In genomic region chr4:8380511-8381415, GRCh38 we compare ENCODE assay signal across 20 cellular contexts. TPM values are rescaled to one million over a fixed set of nuclear protein-coding genes. Genes with fewer than 3 reads are reported as not detected.
A peak's percentile ranks its signal among the peaks of the same experiment; 100 is the strongest.
DNase-seq lines count a peak whose midpoint lies in the region; ATAC-seq and TF ChIP-seq lines count a peak whose summit lies in the region.
"Had no signal": no experiment of that assay in that cellular context is flagged by ENCODE, and none has a peak within 500 bp of the region (broad histone marks: within the 10 kb centered on the region; RNA-seq: fewer than 3 reads in every experiment).

No MANE protein-coding gene starts in this region.

- intact Hi-C loops in Right ventricle myocardium inferior (cut with DNase I) (loop anchor here (5.0 kb wide), 1 partner anchor 48 kb away; no protein-coding TSS in a partner anchor), gastrocnemius medialis (cut with DNase I; ENCODE audit: low total_unique reads) (no loop called here)

- TF ChIP-seq CTCF in right atrium auricular region (IDR thresholded peaks at IDR 0.05) (no peak), gastrocnemius medialis (IDR thresholded peaks at IDR 0.05 in 4 of 5, conservative IDR thresholded peaks at IDR 0.05 in 1 of 5) (no peak)

- no peak overlapping the region for H3K4me3 ChIP-seq in right atrium auricular region
- H3K4me3 ChIP-seq in gastrocnemius medialis = no peak overlapping the region
- H3K4me3 ChIP-seq: A549, GM23338, SJSA1 had no signal

- peak; percentile 41 for DNase-seq in G401 (ENCODE audit: low spot score)
- no peak for DNase-seq in Right ventricle myocardium inferior (ENCODE audit: missing footprints)
- DNase-seq in right atrium auricular region (ENCODE audit: low spot score) = no peak
- DNase-seq in gastrocnemius medialis = peak; percentile 56 to 64
- no peak for DNase-seq in NCI-H510A treated with DMSO at 0.1 percent for 48 hours (lab: John Stamatoyannopoulos, UW)
- DNase-seq in OCI-M2 (lab: John Stamatoyannopoulos, UW; ENCODE audit: unreplicated experiment) = no peak
- DNase-seq: CD8-positive, alpha-beta memory T cell; DMS53; EL; KG1; NCI-H1105 treated with DMSO at 0.1 percent for 48 hours; NCI-H1694 treated with DMSO at 0.1 percent for 48 hours; NCI-H510A; NCI-H774; OCI-M1 had no signal

- in situ Hi-C loops in G401 (cut with HindIII; ENCODE audit: low sequenced_read_pairs) = no loop called here
- in situ Hi-C loops in gastrocnemius medialis (cut with MboI; ENCODE audit: low sequenced_read_pairs in 4 of 4) = no loop called here

- H3K27ac ChIP-seq in right atrium auricular region = peak overlapping the region; percentile 80 to 81
- peak overlapping the region; percentile 69 to 83 (median 76) for H3K27ac ChIP-seq in gastrocnemius medialis
- H3K27ac ChIP-seq: A549, RWPE1, SJSA1 had no signal

- H3K36me3 ChIP-seq in right atrium auricular region = peaks cover 13% of the 10 kb centered on the region
- H3K36me3 ChIP-seq in gastrocnemius medialis = no peaks in the 10 kb centered on the region
- H3K36me3 ChIP-seq: SJSA1 had no signal

- ATAC-seq in Right ventricle myocardium inferior (peak; percentile 84), gastrocnemius medialis (peak; percentile 85 to 91), HG03571 (IDR thresholded peaks at IDR 0.05; ENCODE audit: unreplicated experiment) (no peak)
- ATAC-seq: A549, GM23338 had no signal

- no peaks in the 10 kb centered on the region for H3K27me3 ChIP-seq in right atrium auricular region
- no peaks in the 10 kb centered on the region for H3K27me3 ChIP-seq in gastrocnemius medialis
- H3K27me3 ChIP-seq: SJSA1 had no signal

- no peak for TF ChIP-seq POLR2A in gastrocnemius medialis (IDR thresholded peaks at IDR 0.05)

- peaks cover 0 to 39% of the 10 kb centered on the region in 2 donors for H3K4me1 ChIP-seq in right atrium auricular region
- H3K4me1 ChIP-seq in gastrocnemius medialis = peaks cover 22% of the 10 kb centered on the region in 2 donors
- H3K4me1 ChIP-seq: A549, SJSA1 had no signal

- no peaks in the 10 kb centered on the region for H3K9me3 ChIP-seq in right atrium auricular region
- H3K9me3 ChIP-seq in gastrocnemius medialis = no peaks in the 10 kb centered on the region
- H3K9me3 ChIP-seq: A549, SJSA1 had no signal

RNA-seq across cellular contexts. Expression of gene ACOX3, which starts 59.8 kb away (rescaled TPM):
- total RNA-seq in G401 (2014; rRNA removed; shearing (Covaris generic)) = 41.8 and 46.7 TPM in 2 replicates
- total RNA-seq in Right ventricle myocardium inferior (25.3 TPM), right atrium auricular region (10 to 100 TPM; 66.9 to 68.8 TPM), gastrocnemius medialis (10 to 100 TPM; 19.0 to 32.9 (median 22.1) TPM)

RNA-seq across cellular contexts. Expression of gene TRMT44, which starts 59.8 kb away (rescaled TPM):
- 15.9 and 24.9 TPM in 2 replicates for total RNA-seq in G401 (2014; rRNA removed; shearing (Covaris generic))
- total RNA-seq in Right ventricle myocardium inferior (9.2 TPM), right atrium auricular region (10 to 100 TPM; 10.5 to 11.4 TPM), gastrocnemius medialis (10 to 100 TPM in 2 of 4 donors, 1 to 10 TPM in 2; 7.5 to 16.4 (median 10.2) TPM)

Comparison
In these comparisons a context has a peak if more than half of its experiments do, and no peak if none do; other contexts are left out.
1. DNase-seq: peak in G401 (single experiment) and gastrocnemius medialis (2 of 2); none in Right ventricle myocardium inferior (single experiment), right atrium auricular region (single experiment), NCI-H510A treated with DMSO at 0.1 percent for 48 hours (single experiment) and OCI-M2 (single experiment).